8 cellular contexts compared by ENCODE assay signal in genomic region chr9:16154570-16155078, GRCh38.
DNase-seq lines count a peak whose midpoint lies in the region; ATAC-seq lines count a peak whose summit lies in the region.

No MANE protein-coding gene starts in this region.

- peak; percentile 64 for DNase-seq in activated naive CD4-positive, alpha-beta T cell treated with anti-CD3 and anti-CD28 coated beads for 36 hours
- no peak for DNase-seq in activated naive CD4-positive, alpha-beta T cell (lab: John Stamatoyannopoulos, UW)
- peak; percentile 62 to 67 for DNase-seq in activated T-cell treated with anti-CD3 and anti-CD28 coated beads, Interleukin-2, amount 50 U/mL, for 72 hours
- DNase-seq in iris pigment epithelial cell (ENCODE audit: low read depth) (peak; percentile 60), RKO (ENCODE audit: low spot score) (no peak)
- DNase-seq in stimulated activated CD8-positive, alpha-beta memory T cell treated with anti-CD3 and anti-CD28 coated beads, Interleukin-7, amount 100 ng/mL, for 4 hours (ENCODE audit: low read depth in 2 of 2), result peak; percentile 23 to 28

- CTCF ChIA-PET in activated naive CD4-positive, alpha-beta T cell treated with anti-CD3 and anti-CD28 coated beads for 36 hours (lab: Charles Lee), result no interaction called here

- no peak overlapping the region for H3K27ac ChIP-seq in HUES64 (ENCODE audit: low read depth, low read length)

- no peak overlapping the region for H3K9ac ChIP-seq in HUES64 (ENCODE audit: low read depth, low read length)

- no peak overlapping the region for H3K27ac Mint-ChIP-seq in activated naive CD4-positive, alpha-beta T cell treated with anti-CD3 and anti-CD28 coated beads for 36 hours
- H3K27ac Mint-ChIP-seq in activated T-cell treated with anti-CD3 and anti-CD28 coated beads, Interleukin-2, amount 50 U/mL, for 72 hours, result peak overlapping the region; percentile 44

- peaks cover 3% of the 10 kb centered on the region; the same call in 1 of the 2 replicates for H3K4me1 ChIP-seq in HUES64 (ENCODE audit: insufficient read depth, low read length)

- no peak overlapping the region for H3K4me3 Mint-ChIP-seq in activated naive CD4-positive, alpha-beta T cell treated with anti-CD3 and anti-CD28 coated beads for 36 hours
- H3K4me3 Mint-ChIP-seq in activated T-cell treated with anti-CD3 and anti-CD28 coated beads, Interleukin-2, amount 50 U/mL, for 72 hours, result peak overlapping the region; percentile 55 to 73

- no peaks in the 10 kb centered on the region for H3K9me3 Mint-ChIP-seq in activated naive CD4-positive, alpha-beta T cell treated with anti-CD3 and anti-CD28 coated beads for 36 hours
- H3K9me3 Mint-ChIP-seq in activated T-cell treated with anti-CD3 and anti-CD28 coated beads, Interleukin-2, amount 50 U/mL, for 72 hours, result peaks cover 1 to 2% of the 10 kb centered on the region in 2 donors

- H3K36me3 ChIP-seq in HUES64 (ENCODE audit: insufficient read depth, low read length), result no peaks in the 10 kb centered on the region

- WGBS in HUES64, result 6% methylated on average over 27 of the region's 27 CpGs

- peak overlapping the region; percentile 41 for H3K4me3 ChIP-seq in HUES64 (ENCODE audit: low read length)

- H3K9me3 ChIP-seq in HUES64 (ENCODE audit: insufficient read depth, low read depth, low read length), result no peaks in the 10 kb centered on the region

- intact Hi-C loops in activated naive CD4-positive, alpha-beta T cell treated with anti-CD3 and anti-CD28 coated beads for 36 hours (cut with micrococcal nuclease), result no loop called here

- H3K36me3 Mint-ChIP-seq in activated naive CD4-positive, alpha-beta T cell treated with anti-CD3 and anti-CD28 coated beads for 36 hours (ENCODE audit: low read depth), result no peaks in the 10 kb centered on the region
- no peaks in the 10 kb centered on the region for H3K36me3 Mint-ChIP-seq in activated T-cell treated with anti-CD3 and anti-CD28 coated beads, Interleukin-2, amount 50 U/mL, for 72 hours (ENCODE audit: insufficient read depth in 2 of 2)

- peak; percentile 95 to 98 for ATAC-seq in activated T-cell treated with anti-CD3 and anti-CD28 coated beads, Interleukin-2, amount 50 U/mL, for 72 hours (replicated peaks in 1 of 2)
- no peak for ATAC-seq in HG03439 (IDR thresholded peaks at IDR 0.05; ENCODE audit: unreplicated experiment)

- H3K4me1 Mint-ChIP-seq in activated naive CD4-positive, alpha-beta T cell treated with anti-CD3 and anti-CD28 coated beads for 36 hours (ENCODE audit: low read depth), result peaks cover 11% of the 10 kb centered on the region
- peaks cover 20% of the 10 kb centered on the region for H3K4me1 Mint-ChIP-seq in activated T-cell treated with anti-CD3 and anti-CD28 coated beads, Interleukin-2, amount 50 U/mL, for 72 hours (ENCODE audit: low read depth)

- H3K27me3 ChIP-seq in HUES64 (ENCODE audit: insufficient read depth, low read length), result peaks cover 30% of the 10 kb centered on the region

- H3K27me3 Mint-ChIP-seq in activated naive CD4-positive, alpha-beta T cell treated with anti-CD3 and anti-CD28 coated beads for 36 hours (ENCODE audit: low read depth), result peaks cover 17% of the 10 kb centered on the region
- peaks cover 20% of the 10 kb centered on the region for H3K27me3 Mint-ChIP-seq in activated T-cell treated with anti-CD3 and anti-CD28 coated beads, Interleukin-2, amount 50 U/mL, for 72 hours (ENCODE audit: low read depth)

Comparison
In these comparisons a context has a peak if more than half of its experiments do, and no peak if none do; other contexts are left out.
1. DNase-seq: peak in activated naive CD4-positive, alpha-beta T cell treated with anti-CD3 and anti-CD28 coated beads for 36 hours (single experiment), activated T-cell treated with anti-CD3 and anti-CD28 coated beads, Interleukin-2, amount 50 U/mL, for 72 hours (2 of 2), iris pigment epithelial cell (single experiment) and stimulated activated CD8-positive, alpha-beta memory T cell treated with anti-CD3 and anti-CD28 coated beads, Interleukin-7, amount 100 ng/mL, for 4 hours (2 of 2); none in activated naive CD4-positive, alpha-beta T cell (0 of 4) and RKO (single experiment).